8 cellular contexts compared by ENCODE assay signal in genomic region chr16:1492082-1492922, GRCh38. TPM values are rescaled to one million over a fixed set of nuclear protein-coding genes. Genes with fewer than 3 reads are reported as not detected.
DNase-seq lines count a peak whose midpoint lies in the region; ATAC-seq and TF ChIP-seq lines count a peak whose summit lies in the region.

No MANE protein-coding gene starts in this region.

- ATAC-seq in sciatic nerve (peak; percentile 8), foreskin keratinocyte (no peak), HG03039 (IDR thresholded peaks at IDR 0.05; ENCODE audit: unreplicated experiment) (no peak), HG03439 (IDR thresholded peaks at IDR 0.05; ENCODE audit: unreplicated experiment) (no peak)

- no peaks in the 10 kb centered on the region for H3K9me3 ChIP-seq in GM23248 (ENCODE audit: low read depth)

- in situ Hi-C loops in GM23248 (cut with MboI) = no loop called here

- TF ChIP-seq CTCF in VCaP (conservative IDR thresholded peaks at IDR 0.05) = no peak
- no peak for TF ChIP-seq CTCF in foreskin fibroblast (IDR thresholded peaks at IDR 0.05; ENCODE audit: low read depth, low read length)
- TF ChIP-seq CTCF in foreskin keratinocyte (conservative IDR thresholded peaks at IDR 0.05) = no peak

- no peaks in the 10 kb centered on the region for H4K20me1 ChIP-seq in GM23248 (ENCODE audit: insufficient read depth)

- H3K4me3 ChIP-seq in GM23248 (peak overlapping the region; percentile 79), foreskin fibroblast (ENCODE audit: low read depth in 1 of 2, low read length in 2 of 2) (peak overlapping the region; percentile 75 to 86)

- no peaks in the 10 kb centered on the region for H3K9me2 ChIP-seq in GM23248 (ENCODE audit: insufficient read depth)

- H3K9ac ChIP-seq in GM23248 = peak overlapping the region; percentile 88

- H3K36me3 ChIP-seq in GM23248 (ENCODE audit: low read depth) = no peaks in the 10 kb centered on the region; the same call in 1 of the 2 replicates

- WGBS in GM23248 (ENCODE audit: low coverage in 1 of 2, low lambda C conversion rate in 2 of 2, missing lambda C conversion rate in 2 of 2), 2 experiments = 80 to 84% methylated on average over 23 of the region's 23 CpGs

- peak overlapping the region; percentile 85 for H3K4me2 ChIP-seq in GM23248 (ENCODE audit: unreplicated experiment)

- H3K4me1 ChIP-seq in GM23248 (ENCODE audit: insufficient read depth) = peaks cover 10% of the 10 kb centered on the region; the same call in 1 of the 2 replicates
- H3K4me1 ChIP-seq in foreskin keratinocyte = peaks cover 5% of the 10 kb centered on the region

- intact Hi-C loops in sciatic nerve (cut with DNase I) = no loop called here

- no peaks in the 10 kb centered on the region for H3F3A ChIP-seq in GM23248 (ENCODE audit: insufficient read depth)

- H3K79me2 ChIP-seq in GM23248 (ENCODE audit: insufficient read depth) = 0 out of 2 replicates have a peak, but pooled peaks cover 22% of the 10 kb centered on the region

- H3K27ac ChIP-seq in GM23248 (0 out of 2 replicates have a peak overlapping the region, but pooled peaks have one; percentile 73), VCaP (peak overlapping the region; percentile 84), foreskin keratinocyte (no peak overlapping the region)

- H3K27me3 ChIP-seq in GM23248 (replicated peaks; ENCODE audit: insufficient read depth) (no peaks in the 10 kb centered on the region), foreskin keratinocyte (no peaks in the 10 kb centered on the region)

- H2AFZ ChIP-seq in GM23248 = peak overlapping the region; percentile 95

- no peak for DNase-seq in GM23248
- DNase-seq in foreskin fibroblast = no peak
- no peak for DNase-seq in sciatic nerve (ENCODE audit: low spot score)
- no peak for DNase-seq in NCI-H2171 (lab: John Stamatoyannopoulos, UW)
- no peak for DNase-seq in foreskin keratinocyte

RNA-seq across cellular contexts. Expression of gene TELO2, which starts 0.9 kb away (rescaled TPM):
- 24.7 and 29.3 TPM in 2 replicates for total RNA-seq in GM23248 (2014; rRNA removed; shearing (Covaris generic))
- polyA plus RNA-seq in GM23248 (2016; fragmentation: Nextera tagmentation; extraction: Ambion mirVana) = 28.5 and 30.5 TPM in 2 replicates
- 27.9 TPM for total RNA-seq in sciatic nerve
- 36.4 and 37.9 TPM in 2 replicates for total RNA-seq in foreskin keratinocyte
- 39.8 and 44.7 TPM in 2 replicates for polyA plus RNA-seq in foreskin keratinocyte

RNA-seq across cellular contexts. Expression of gene PTX4, which starts 3.6 kb away (rescaled TPM):
- not detected in 2 replicates for total RNA-seq in GM23248 (2014; rRNA removed; shearing (Covaris generic))
- polyA plus RNA-seq in GM23248 (2016; fragmentation: Nextera tagmentation; extraction: Ambion mirVana) (0.18 TPM in 1 of 2 replicates, not detected in the other), foreskin keratinocyte (not detected in 2 replicates)
- total RNA-seq in sciatic nerve (not detected), foreskin keratinocyte (not detected in 2 replicates)

RNA-seq across cellular contexts. Expression of gene CLCN7, which starts 17.5 kb away (rescaled TPM):
- total RNA-seq in GM23248 (2014; rRNA removed; shearing (Covaris generic)) = 37.3 and 39.3 TPM in 2 replicates
- 31.7 and 33.6 TPM in 2 replicates for polyA plus RNA-seq in GM23248 (2016; fragmentation: Nextera tagmentation; extraction: Ambion mirVana)
- 67.0 TPM for total RNA-seq in sciatic nerve
- total RNA-seq in foreskin keratinocyte = 32.2 and 37.7 TPM in 2 replicates
- 25.2 and 28.2 TPM in 2 replicates for polyA plus RNA-seq in foreskin keratinocyte

RNA-seq across cellular contexts. Expression of gene TMEM204, which starts 41.2 kb away (rescaled TPM):
- 40.0 and 43.1 TPM in 2 replicates for total RNA-seq in GM23248 (2014; rRNA removed; shearing (Covaris generic))
- 26.0 and 28.6 TPM in 2 replicates for polyA plus RNA-seq in GM23248 (2016; fragmentation: Nextera tagmentation; extraction: Ambion mirVana)
- total RNA-seq in sciatic nerve = 20.4 TPM
- total RNA-seq in foreskin keratinocyte = 4.1 and 10.7 TPM in 2 replicates
- polyA plus RNA-seq in foreskin keratinocyte = 4.8 and 12.2 TPM in 2 replicates

RNA-seq across cellular contexts. Expression of gene CCDC154, which starts 47.9 kb away (rescaled TPM):
- not detected in 2 replicates for total RNA-seq in GM23248 (2014; rRNA removed; shearing (Covaris generic))
- 0.09 and 0.18 TPM in 2 replicates for polyA plus RNA-seq in GM23248 (2016; fragmentation: Nextera tagmentation; extraction: Ambion mirVana)
- total RNA-seq in sciatic nerve = 3.3 TPM
- total RNA-seq in foreskin keratinocyte = 0.07 and 0.14 TPM in 2 replicates
- polyA plus RNA-seq in foreskin keratinocyte = 0.22 and 0.28 TPM in 2 replicates
